Comparison of ENCODE assay signal across 12 cellular contexts in the genomic region with DNA sequence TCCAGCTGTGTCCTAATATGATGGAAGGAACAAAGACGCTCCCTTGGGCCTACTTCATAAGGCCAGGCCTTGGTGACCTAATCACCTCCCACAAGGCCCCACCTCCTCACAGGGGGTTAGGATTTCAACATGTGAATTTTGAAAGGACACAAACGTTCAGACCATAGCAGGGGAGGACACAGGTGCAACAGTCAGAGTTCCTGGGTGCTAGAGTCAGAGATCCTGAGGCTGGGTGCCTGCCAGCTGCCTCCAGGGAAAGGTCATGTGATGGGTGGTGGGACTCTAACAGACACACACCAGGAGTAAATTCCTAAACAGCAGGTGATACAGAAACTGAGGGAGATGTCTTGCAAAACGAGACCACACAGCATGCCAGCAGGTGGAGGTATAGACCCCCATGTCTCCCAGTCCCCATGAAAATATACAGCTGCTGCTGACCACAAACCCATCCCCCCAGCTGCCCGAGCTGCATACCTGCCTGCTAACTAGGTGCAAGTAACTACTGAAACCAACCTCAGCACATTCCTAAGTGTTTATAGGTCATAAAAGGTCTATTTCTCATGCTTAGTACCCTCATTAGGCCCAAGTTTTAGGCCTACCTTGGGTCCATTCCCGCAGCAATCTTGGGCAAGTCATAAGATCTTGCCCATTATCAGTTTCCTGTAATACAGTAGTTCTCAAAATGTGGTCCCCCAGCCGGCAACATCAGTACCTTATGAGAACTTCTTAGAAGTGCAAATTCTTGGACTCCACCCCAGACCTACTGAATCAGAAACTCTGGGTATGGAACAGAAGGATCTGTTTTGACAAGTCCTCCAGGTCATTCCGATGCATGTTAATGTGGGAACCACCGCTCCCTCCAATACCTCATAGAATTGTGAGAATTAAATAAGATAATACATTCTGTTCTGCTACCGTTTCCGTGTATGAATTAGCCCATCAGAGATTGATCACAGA.
DNase-seq lines count a peak whose midpoint lies in the region; TF ChIP-seq lines count a peak whose summit lies in the region.
"Had no signal": no experiment of that assay in that cellular context is flagged by ENCODE, and none has a peak within 500 bp of the region (broad histone marks: within the 10 kb centered on the region; RNA-seq: fewer than 3 reads in every experiment).

No MANE protein-coding gene starts in this region.

- H3K4me3 ChIP-seq in OCI-LY3 (ENCODE audit: low read length): no peak overlapping the region
- H3K4me3 ChIP-seq: A549 had no signal

- H3K27me3 ChIP-seq in OCI-LY3 (ENCODE audit: low read depth, low read length): no peaks in the 10 kb centered on the region

- H3K9me3 Mint-ChIP-seq in progenitor cell of endocrine pancreas (ENCODE audit: low read depth): no peaks in the 10 kb centered on the region
- no peaks in the 10 kb centered on the region for H3K9me3 Mint-ChIP-seq in activated T-helper 2 cell treated with anti-CD3 and anti-CD28 coated beads, Interferon-gamma antibody, Interleukin-2, Interleukin-4, amounts not matched to agents 10 μg/mL and 5 μg/mL and 100 μg/mL, durations not matched to agents 14 hours and 24 hours and 36 hours

- H3K79me2 ChIP-seq in OCI-LY3 (ENCODE audit: low read length): no peaks in the 10 kb centered on the region

- TF ChIP-seq CTCF in OCI-LY3 (IDR thresholded peaks at IDR 0.05; ENCODE audit: low read depth, low read length): peak; percentile 30
- TF ChIP-seq CTCF in progenitor cell of endocrine pancreas (IDR thresholded peaks at IDR 0.05; ENCODE audit: unreplicated experiment): peak; percentile 42

- no peak overlapping the region for H3K4me3 Mint-ChIP-seq in progenitor cell of endocrine pancreas (ENCODE audit: low read depth)
- H3K4me3 Mint-ChIP-seq in activated T-helper 2 cell treated with anti-CD3 and anti-CD28 coated beads, Interferon-gamma antibody, Interleukin-2, Interleukin-4, amounts not matched to agents 10 μg/mL and 5 μg/mL and 100 μg/mL, durations not matched to agents 14 hours and 24 hours and 36 hours (ENCODE audit: low read depth): no peak overlapping the region

- H3K36me3 ChIP-seq in OCI-LY3 (replicated peaks; ENCODE audit: low read depth, low read length): no peaks in the 10 kb centered on the region

- no peak overlapping the region for H2AFZ ChIP-seq in OCI-LY3 (ENCODE audit: low read depth, low read length)

- H3K9me3 ChIP-seq in OCI-LY3 (ENCODE audit: insufficient read depth, low read length): no peaks in the 10 kb centered on the region
- H3K9me3 ChIP-seq: A549 had no signal

- peak overlapping the region; percentile 82 for H3K27ac Mint-ChIP-seq in progenitor cell of endocrine pancreas
- H3K27ac Mint-ChIP-seq in activated T-helper 2 cell treated with anti-CD3 and anti-CD28 coated beads, Interferon-gamma antibody, Interleukin-2, Interleukin-4, amounts not matched to agents 10 μg/mL and 5 μg/mL and 100 μg/mL, durations not matched to agents 14 hours and 24 hours and 36 hours: no peak overlapping the region

- no peak overlapping the region for H3K27ac ChIP-seq in OCI-LY3 (ENCODE audit: low read length)
- H3K27ac ChIP-seq: A549 had no signal

- DNase-seq in NCI-H1092 treated with DMSO at 0.1 percent for 48 hours (lab: John Stamatoyannopoulos, UW): peak; percentile 13
- DNase-seq in NCI-H1092 (lab: John Stamatoyannopoulos, UW): no peak
- peak; percentile 92 for DNase-seq in glomerular visceral epithelial cell (ENCODE audit: extremely low spot score)
- DNase-seq in progenitor cell of endocrine pancreas (ENCODE audit: low spot score, unreplicated experiment): peak; percentile 28
- no peak for DNase-seq in NOMO-1 treated with DMSO at 0.1 percent for 48 hours (lab: John Stamatoyannopoulos, UW; ENCODE audit: unreplicated experiment)
- no peak for DNase-seq in activated T-helper 2 cell treated with anti-CD3 and anti-CD28 coated beads, Interferon-gamma antibody, Interleukin-2, Interleukin-4, amounts not matched to agents 10 μg/mL and 5 μg/mL and 100 μg/mL, durations not matched to agents 14 hours and 24 hours and 36 hours (ENCODE audit: low spot score)
- no peak for DNase-seq in NCI-H2227 (lab: John Stamatoyannopoulos, UW; ENCODE audit: unreplicated experiment)
- DNase-seq: activated CD4-positive, alpha-beta T cell treated with anti-CD3 and anti-CD28 coated beads for 48 hours; NCI-H774; stimulated activated CD4-positive, alpha-beta T cell treated with anti-CD3 and anti-CD28 coated beads, Interleukin-2, amount 100 ng/mL, for 48 hours had no signal

- no peaks in the 10 kb centered on the region for H3K27me3 Mint-ChIP-seq in progenitor cell of endocrine pancreas
- peaks cover 8% of the 10 kb centered on the region for H3K27me3 Mint-ChIP-seq in activated T-helper 2 cell treated with anti-CD3 and anti-CD28 coated beads, Interferon-gamma antibody, Interleukin-2, Interleukin-4, amounts not matched to agents 10 μg/mL and 5 μg/mL and 100 μg/mL, durations not matched to agents 14 hours and 24 hours and 36 hours (ENCODE audit: low read depth)

- no peak overlapping the region for H3K4me2 ChIP-seq in OCI-LY3 (ENCODE audit: low read length)
- H3K4me2 ChIP-seq: A549 had no signal

- H3K4me1 ChIP-seq in OCI-LY3 (ENCODE audit: low read length): peaks cover 42% of the 10 kb centered on the region

- no peaks in the 10 kb centered on the region for H3K36me3 Mint-ChIP-seq in progenitor cell of endocrine pancreas (ENCODE audit: insufficient read depth)
- H3K36me3 Mint-ChIP-seq in activated T-helper 2 cell treated with anti-CD3 and anti-CD28 coated beads, Interferon-gamma antibody, Interleukin-2, Interleukin-4, amounts not matched to agents 10 μg/mL and 5 μg/mL and 100 μg/mL, durations not matched to agents 14 hours and 24 hours and 36 hours (ENCODE audit: low read depth): no peaks in the 10 kb centered on the region

- H4K20me1 ChIP-seq in OCI-LY3 (ENCODE audit: insufficient read depth, low read length): no peaks in the 10 kb centered on the region

- no peak overlapping the region for H3K9ac ChIP-seq in OCI-LY3 (ENCODE audit: low read length)

- peaks cover 35% of the 10 kb centered on the region for H3K4me1 Mint-ChIP-seq in progenitor cell of endocrine pancreas (ENCODE audit: low read depth)
- H3K4me1 Mint-ChIP-seq in activated T-helper 2 cell treated with anti-CD3 and anti-CD28 coated beads, Interferon-gamma antibody, Interleukin-2, Interleukin-4, amounts not matched to agents 10 μg/mL and 5 μg/mL and 100 μg/mL, durations not matched to agents 14 hours and 24 hours and 36 hours (ENCODE audit: low read depth): peaks cover 11% of the 10 kb centered on the region

- intact Hi-C loops in activated T-helper 2 cell treated with anti-CD3 and anti-CD28 coated beads, Interferon-gamma antibody, Interleukin-2, Interleukin-4, amounts not matched to agents 10 μg/mL and 5 μg/mL and 100 μg/mL, durations not matched to agents 14 hours and 24 hours and 36 hours (cut with micrococcal nuclease): loop anchor here (5.0 to 10.0 kb wide), 2 partner anchors 182 to 250 kb away; a partner anchor contains a TSS

Comparison
In these comparisons a context has a peak if more than half of its experiments do, and no peak if none do; other contexts are left out.
1. DNase-seq: peak in NCI-H1092 treated with DMSO at 0.1 percent for 48 hours (single experiment), glomerular visceral epithelial cell (single experiment) and progenitor cell of endocrine pancreas (single experiment); none in NCI-H1092 (single experiment), NOMO-1 treated with DMSO at 0.1 percent for 48 hours (single experiment), activated T-helper 2 cell treated with anti-CD3 and anti-CD28 coated beads, Interferon-gamma antibody, Interleukin-2, Interleukin-4, amounts not matched to agents 10 μg/mL and 5 μg/mL and 100 μg/mL, durations not matched to agents 14 hours and 24 hours and 36 hours (single experiment) and NCI-H2227 (single experiment).